ENCODE assay signal across 21 cellular contexts in genomic region chr5:131353991-131354390, GRCh38.
"Had no signal": no experiment of that assay in that cellular context is flagged by ENCODE, and none has a peak within 500 bp of the region (broad histone marks: within the 10 kb centered on the region; RNA-seq: fewer than 3 reads in every experiment).

No MANE protein-coding gene starts in this region.

- H3K27ac ChIP-seq: ascending aorta, cardiac muscle cell, gastrocnemius medialis, left lung, lower lobe of right lung, uterus had no signal

- H3K27me3 ChIP-seq: ascending aorta, cardiac muscle cell, gastrocnemius medialis, left lung, spleen, uterus had no signal

- DNase-seq: activated CD4-positive, alpha-beta memory T cell treated with anti-CD3 and anti-CD28 coated beads for 36 hours; activated CD4-positive, alpha-beta T cell treated with anti-CD3 and anti-CD28 coated beads, Interleukin-2, amount 10 ng/mL, durations not matched to agents 24 days and 14 days; activated CD4-positive, CD25-positive, alpha-beta regulatory T cell treated with anti-CD3 and anti-CD28 coated beads, Interleukin-2, amount 50 U/mL, for 72 hours; activated naive CD4-positive, alpha-beta T cell treated with anti-CD3 and anti-CD28 coated beads, Interleukin-2, amount 10 ng/mL, durations not matched to agents 7 days and 5 days; activated naive CD8-positive, alpha-beta T cell treated with anti-CD3 and anti-CD28 coated beads, Interleukin-2, amount 10 ng/mL, durations not matched to agents 7 days and 5 days; activated T-cell treated with anti-CD3 and anti-CD28 coated beads, Interleukin-2, amount 50 U/mL, for 72 hours; cortex of kidney; effector memory CD8-positive, alpha-beta T cell; gastrocnemius medialis; glutamatergic neuron; left lung; lower lobe of right lung; mesendoderm; posterior cingulate gyrus; right cardiac atrium; spleen; T-helper 1 cell; uterus had no signal

- H3K4me3 ChIP-seq: ascending aorta, cardiac muscle cell, gastrocnemius medialis, left lung, lower lobe of right lung, spleen, uterus had no signal

- H3K36me3 ChIP-seq: ascending aorta, cardiac muscle cell, gastrocnemius medialis, left lung, lower lobe of right lung, uterus had no signal

- H3K4me1 ChIP-seq: ascending aorta, uterus had no signal

- ATAC-seq: activated T-cell treated with anti-CD3 and anti-CD28 coated beads, Interleukin-2, amount 50 U/mL, for 72 hours; effector memory CD8-positive, alpha-beta T cell; gastrocnemius medialis; left lung; lower lobe of right lung; right cardiac atrium had no signal

- H3K9me3 ChIP-seq: ascending aorta, gastrocnemius medialis, left lung, lower lobe of right lung, spleen, uterus had no signal

- FAIRE-seq: islet of Langerhans had no signal
